12 cellular contexts compared by ENCODE assay signal in the genomic region with DNA sequence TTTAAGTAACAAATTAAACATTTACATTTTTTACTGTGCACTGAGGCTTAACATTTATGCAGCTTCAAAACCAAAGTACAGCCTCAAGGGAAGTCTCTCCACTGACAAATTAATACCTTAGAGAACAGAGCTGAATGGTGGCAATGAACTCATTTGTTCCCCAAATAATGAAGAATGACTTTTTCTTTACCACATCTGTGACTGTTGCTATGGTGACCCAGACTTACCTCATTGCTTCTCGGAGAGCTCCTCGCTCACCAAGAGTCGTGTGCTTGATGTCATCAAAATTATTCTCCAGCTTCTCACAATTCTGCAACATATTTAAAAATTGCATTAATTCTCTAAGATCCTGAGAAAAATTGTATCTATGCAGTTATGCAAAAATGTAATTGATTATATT.
A peak's percentile ranks its signal among the peaks of the same experiment; 100 is the strongest.
DNase-seq lines count a peak whose midpoint lies in the region; ATAC-seq and TF ChIP-seq lines count a peak whose summit lies in the region.
"Had no signal": no experiment of that assay in that cellular context is flagged by ENCODE, and none has a peak within 500 bp of the region (broad histone marks: within the 10 kb centered on the region; RNA-seq: fewer than 3 reads in every experiment).

No MANE protein-coding gene starts in this region.

- H2AFZ ChIP-seq in hepatocyte: no peak overlapping the region

- H3K4me1 ChIP-seq in hepatocyte (ENCODE audit: insufficient read depth): no peaks in the 10 kb centered on the region
- H3K4me1 ChIP-seq in tibial nerve: peaks cover 0 to 14% (median 0%) of the 10 kb centered on the region in 4 donors

- ATAC-seq in GM19463 (IDR thresholded peaks at IDR 0.05; ENCODE audit: unreplicated experiment) (peak; percentile 86), HG03460 (IDR thresholded peaks at IDR 0.05; ENCODE audit: unreplicated experiment) (peak; percentile 78), GM21737 (IDR thresholded peaks at IDR 0.05; ENCODE audit: unreplicated experiment) (no peak)
- peak; percentile 92 for ATAC-seq in activated naive CD8-positive, alpha-beta T cell treated with anti-CD3 and anti-CD28 coated beads, Interleukin-2, amount 50 U/mL, for 24 hours

- TF ChIP-seq EP300 in tibial nerve (IDR thresholded peaks at IDR 0.05): no peak

- H3K27ac ChIP-seq in hepatocyte (no peak overlapping the region), tibial nerve (no peak overlapping the region)
- H3K27ac ChIP-seq: RWPE1 had no signal

- H3K4me3 Mint-ChIP-seq in activated naive CD8-positive, alpha-beta T cell treated with anti-CD3 and anti-CD28 coated beads, Interleukin-2, amount 50 U/mL, for 24 hours: no peak overlapping the region
- H3K4me3 Mint-ChIP-seq: central memory CD8-positive, alpha-beta T cell; nephron had no signal

- H3K27me3 ChIP-seq in hepatocyte (no peaks in the 10 kb centered on the region), tibial nerve (no peaks in the 10 kb centered on the region)
- H3K27me3 ChIP-seq: BE2C had no signal

- H3K36me3 Mint-ChIP-seq in activated naive CD8-positive, alpha-beta T cell treated with anti-CD3 and anti-CD28 coated beads, Interleukin-2, amount 50 U/mL, for 24 hours (ENCODE audit: low read depth): peaks cover 2% of the 10 kb centered on the region

- H3K9me2 ChIP-seq in hepatocyte (replicated peaks; ENCODE audit: insufficient read depth): no peaks in the 10 kb centered on the region

- H3K36me3 ChIP-seq in hepatocyte (replicated peaks; ENCODE audit: insufficient read depth, low read depth) (no peaks in the 10 kb centered on the region), tibial nerve (no peaks in the 10 kb centered on the region)
- H3K36me3 ChIP-seq: BE2C had no signal

- H3K9me3 ChIP-seq in hepatocyte (ENCODE audit: low read depth) (no peaks in the 10 kb centered on the region), tibial nerve (no peaks in the 10 kb centered on the region)
- H3K9me3 ChIP-seq: BE2C had no signal

- H3K9me3 Mint-ChIP-seq in activated naive CD8-positive, alpha-beta T cell treated with anti-CD3 and anti-CD28 coated beads, Interleukin-2, amount 50 U/mL, for 24 hours: no peaks in the 10 kb centered on the region
- H3K9me3 Mint-ChIP-seq: central memory CD8-positive, alpha-beta T cell; nephron had no signal

- no peaks in the 10 kb centered on the region for H4K20me1 ChIP-seq in hepatocyte (ENCODE audit: insufficient read depth, poor library complexity, severe bottlenecking)

- peak overlapping the region; percentile 67 for H3K27ac Mint-ChIP-seq in activated naive CD8-positive, alpha-beta T cell treated with anti-CD3 and anti-CD28 coated beads, Interleukin-2, amount 50 U/mL, for 24 hours
- H3K27ac Mint-ChIP-seq: nephron had no signal

- no peak overlapping the region for H3K4me3 ChIP-seq in hepatocyte
- H3K4me3 ChIP-seq in tibial nerve: no peak overlapping the region

- H3K4me1 Mint-ChIP-seq in activated naive CD8-positive, alpha-beta T cell treated with anti-CD3 and anti-CD28 coated beads, Interleukin-2, amount 50 U/mL, for 24 hours: peaks cover 7% of the 10 kb centered on the region

- no peak for TF ChIP-seq POLR2A in tibial nerve (IDR thresholded peaks at IDR 0.05)

- TF ChIP-seq CTCF in hepatocyte (IDR thresholded peaks at IDR 0.05; ENCODE audit: poor library complexity) (no peak), tibial nerve (IDR thresholded peaks at IDR 0.05) (no peak)

- H3K79me2 ChIP-seq in hepatocyte: no peaks in the 10 kb centered on the region

- H3K27me3 Mint-ChIP-seq in activated naive CD8-positive, alpha-beta T cell treated with anti-CD3 and anti-CD28 coated beads, Interleukin-2, amount 50 U/mL, for 24 hours: no peaks in the 10 kb centered on the region
- H3K27me3 Mint-ChIP-seq: central memory CD8-positive, alpha-beta T cell had no signal

- no peak overlapping the region for H3K4me2 ChIP-seq in hepatocyte

- 73% methylated on average over 3 of the region's 3 CpGs for WGBS in hepatocyte (ENCODE audit: low lambda C conversion rate, missing lambda C conversion rate)
- 79 to 83% methylated on average over 3 of the region's 3 CpGs for WGBS in tibial nerve, 2 donors

- DNase-seq in CD1c-positive myeloid dendritic cell (ENCODE audit: extremely low spot score) (peak; percentile 26), hepatocyte (ENCODE audit: low spot score) (no peak), DMS153 treated with DMSO at 0.1 percent for 48 hours (lab: John Stamatoyannopoulos, UW; ENCODE audit: unreplicated experiment) (no peak), tibial nerve (ENCODE audit: low spot score in 2 of 2) (no peak)
- DNase-seq in activated naive CD8-positive, alpha-beta T cell treated with anti-CD3 and anti-CD28 coated beads, Interleukin-2, amount 50 U/mL, for 24 hours: peak; percentile 9
- DNase-seq: BE2C had no signal

Comparison
In these comparisons a context has a peak if more than half of its experiments do, and no peak if none do; other contexts are left out.
1. DNase-seq: peak in CD1c-positive myeloid dendritic cell (single experiment) and activated naive CD8-positive, alpha-beta T cell treated with anti-CD3 and anti-CD28 coated beads, Interleukin-2, amount 50 U/mL, for 24 hours (single experiment); none in hepatocyte (single experiment), DMS153 treated with DMSO at 0.1 percent for 48 hours (single experiment) and tibial nerve (0 of 2).